Comparison of ENCODE assay signal across 15 cellular contexts in the genomic region with DNA sequence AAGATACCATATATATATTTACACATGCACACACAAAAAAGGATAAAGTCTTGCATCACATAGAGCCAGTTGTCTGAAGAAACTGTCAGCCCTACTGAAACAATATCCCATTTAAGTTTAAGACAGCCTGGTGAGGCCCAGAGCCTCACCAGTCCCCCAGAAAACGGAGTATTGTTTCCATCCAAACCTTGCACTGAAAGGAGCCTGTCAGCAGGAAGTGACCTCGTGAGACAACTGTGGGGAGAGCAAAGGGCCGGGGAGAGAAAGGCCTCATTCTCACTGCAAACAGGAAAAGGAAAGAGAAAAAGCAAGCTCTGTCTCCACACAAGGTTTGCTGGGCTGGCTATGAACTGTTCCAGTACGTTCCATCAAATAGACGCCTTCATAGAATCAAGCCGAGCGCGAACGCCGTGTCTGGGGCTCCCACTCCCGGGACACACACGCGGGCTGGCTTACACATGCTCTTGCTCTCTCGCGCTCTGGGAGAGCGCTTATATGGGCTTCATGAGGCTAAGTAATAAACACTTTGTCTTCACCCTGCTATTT. TPM values are rescaled to one million over a fixed set of nuclear protein-coding genes. Genes with fewer than 3 reads are reported as not detected.
DNase-seq lines count a peak whose midpoint lies in the region; ATAC-seq and TF ChIP-seq lines count a peak whose summit lies in the region.
"Had no signal": no experiment of that assay in that cellular context is flagged by ENCODE, and none has a peak within 500 bp of the region (broad histone marks: within the 10 kb centered on the region; RNA-seq: fewer than 3 reads in every experiment).

No MANE protein-coding gene starts in this region.

- H3K4me1 Mint-ChIP-seq in chondrocyte (ENCODE audit: low read depth), result peaks cover 63% of the 10 kb centered on the region

- no peaks in the 10 kb centered on the region for H3K9me3 Mint-ChIP-seq in chondrocyte (ENCODE audit: low read depth)
- H3K9me3 Mint-ChIP-seq: CD14-positive monocyte, type B pancreatic cell had no signal

- in situ Hi-C loops in gastrocnemius medialis (cut with MboI; ENCODE audit: low sequenced_read_pairs in 4 of 4), result loop anchor here in 2 of 4 donors (25.0 kb wide), 3 partner anchors 95 to 580 kb away; no protein-coding TSS in a partner anchor

- H3K36me3 Mint-ChIP-seq in chondrocyte (ENCODE audit: low read depth), result no peaks in the 10 kb centered on the region
- H3K36me3 Mint-ChIP-seq: CD14-positive monocyte, type B pancreatic cell had no signal

- no peaks in the 10 kb centered on the region for H3K27me3 Mint-ChIP-seq in chondrocyte (ENCODE audit: low read depth)
- H3K27me3 Mint-ChIP-seq: type B pancreatic cell had no signal

- H3K4me3 Mint-ChIP-seq in chondrocyte (ENCODE audit: unreplicated experiment), result peak overlapping the region; percentile 72
- H3K4me3 Mint-ChIP-seq: CD14-positive monocyte, type B pancreatic cell had no signal

- H3K27ac ChIP-seq in gastrocnemius medialis (peak overlapping the region; percentile 53 to 84 (median 62)), breast epithelium (no peak overlapping the region)

- TF ChIP-seq CTCF in chondrocyte (IDR thresholded peaks at IDR 0.05) (no peak), gastrocnemius medialis (IDR thresholded peaks at IDR 0.05 in 4 of 5, conservative IDR thresholded peaks at IDR 0.05 in 1 of 5) (no peak), breast epithelium (IDR thresholded peaks at IDR 0.05) (no peak)

- H3K9me3 ChIP-seq in gastrocnemius medialis, result no peaks in the 10 kb centered on the region
- no peaks in the 10 kb centered on the region for H3K9me3 ChIP-seq in breast epithelium

- H3K27me3 ChIP-seq in gastrocnemius medialis (no peaks in the 10 kb centered on the region), breast epithelium (peaks cover 0 to 2% of the 10 kb centered on the region in 2 donors)

- peak; percentile 40 for ATAC-seq in left lobe of liver
- ATAC-seq in gastrocnemius medialis, result peak; percentile 8 to 25
- ATAC-seq in GM19455 (IDR thresholded peaks at IDR 0.05; ENCODE audit: unreplicated experiment), result no peak
- ATAC-seq: PC-3 had no signal

- peak overlapping the region; percentile 93 for H3K27ac Mint-ChIP-seq in chondrocyte (ENCODE audit: unreplicated experiment)
- H3K27ac Mint-ChIP-seq: type B pancreatic cell had no signal

- intact Hi-C loops in gastrocnemius medialis (cut with DNase I; ENCODE audit: low total_unique reads) (loop anchor here (5.0 kb wide), 2 partner anchors 80 to 105 kb away; no protein-coding TSS in a partner anchor), breast epithelium (cut with DNase I; ENCODE audit: low total_unique reads) (no loop called here)

- TF ChIP-seq POLR2A in gastrocnemius medialis (IDR thresholded peaks at IDR 0.05) (no peak), breast epithelium (IDR thresholded peaks at IDR 0.05) (no peak)

- H3K36me3 ChIP-seq in gastrocnemius medialis (no peaks in the 10 kb centered on the region), breast epithelium (no peaks in the 10 kb centered on the region)

- H3K4me1 ChIP-seq in gastrocnemius medialis (peaks cover 15 to 29% of the 10 kb centered on the region in 2 donors), breast epithelium (no peaks in the 10 kb centered on the region)

- DNase-seq in Jurkat, Clone E6-1 (ENCODE audit: low read depth, low spot score), result peak; percentile 8
- DNase-seq in chondrocyte (ENCODE audit: low spot score), result no peak
- no peak for DNase-seq in left lobe of liver (ENCODE audit: low spot score)
- no peak for DNase-seq in gastrocnemius medialis
- no peak for DNase-seq in breast epithelium (ENCODE audit: low spot score in 2 of 2)
- no peak for DNase-seq in RPMI8226
- DNase-seq: activated CD4-positive, alpha-beta T cell treated with anti-CD3 and anti-CD28 coated beads for 1 hour; NCI-H2029 treated with DMSO at 0.1 percent for 48 hours; NCI-H524 treated with DMSO at 0.1 percent for 48 hours; PC-3; stimulated activated CD4-positive, alpha-beta T cell treated with anti-CD3 and anti-CD28 coated beads, Interleukin-2, amount 100 ng/mL, for 24 hours; T-helper 1 cell had no signal

- H3K4me3 ChIP-seq in Jurkat, Clone E6-1 (ENCODE audit: low read length), result no peak overlapping the region
- peak overlapping the region in 1 of 4 donors; percentile 19 for H3K4me3 ChIP-seq in gastrocnemius medialis
- H3K4me3 ChIP-seq in breast epithelium, result no peak overlapping the region

RNA-seq across cellular contexts. Expression of gene ZFHX3, which starts 44.4 kb away (rescaled TPM):
- 0.82 TPM for polyA plus RNA-seq in Jurkat, Clone E6-1 (2012; ENCODE audit: insufficient read depth, insufficient read length)
- total RNA-seq in chondrocyte (74.4 to 91.0 TPM (median 86.8 TPM) in 3 replicates), left lobe of liver (8.9 TPM), gastrocnemius medialis (10 to 100 TPM; 14.0 to 28.5 (median 27.3) TPM), breast epithelium (10 to 100 TPM; 10.8 to 36.0 (median 11.8) TPM)

Comparison
In these comparisons a context has a peak if more than half of its experiments do, and no peak if none do; other contexts are left out.
1. H3K27ac ChIP-seq: peak in gastrocnemius medialis (4 of 4); none in breast epithelium (0 of 2).